Comparison of ENCODE assay signal across 8 cellular contexts in the genomic region with DNA sequence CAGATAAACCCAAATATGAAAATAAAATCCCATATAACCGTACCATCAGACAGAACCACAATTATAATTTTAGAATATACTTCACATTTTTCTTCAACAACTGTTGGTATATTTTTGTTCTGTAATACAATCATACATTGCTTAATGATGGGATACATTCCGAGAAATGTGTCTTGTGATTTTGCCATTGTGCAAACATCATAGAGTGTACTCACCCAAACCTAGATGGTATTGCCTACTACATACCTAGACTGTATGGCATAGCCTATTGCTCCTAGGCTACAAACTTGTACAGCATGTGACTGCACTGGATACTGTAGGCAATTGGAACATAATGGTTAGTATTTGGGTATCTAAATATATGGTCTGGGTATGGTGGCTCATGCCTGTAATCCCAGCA.
"Had no signal": no experiment of that assay in that cellular context is flagged by ENCODE, and none has a peak within 500 bp of the region (broad histone marks: within the 10 kb centered on the region; RNA-seq: fewer than 3 reads in every experiment).

No MANE protein-coding gene starts in this region.

- H3K4me3 ChIP-seq: GM12878 had no signal

- DNase-seq: GDM1, GF-D8 had no signal

- ATAC-seq: GM12878 had no signal

- FAIRE-seq: G401.6, GM12878, GM12891, GM12892, GM18507, GM19239 had no signal
